In genomic region chrX:11438380-11438723, GRCh38 we compare ENCODE assay signal across 1 cellular context.
TF ChIP-seq lines count a peak whose summit lies in the region.

No MANE protein-coding gene starts in this region.

TF ChIP-seq in K562, 482 proteins besides CTCF, POLR2A, EP300 and RAD21 (continued from another document):
- no peak for TF ChIP-seq BRD4 (IDR thresholded peaks at IDR 0.05)
- no peak for TF ChIP-seq TRIM24 (IDR thresholded peaks at IDR 0.05)
- no peak for TF ChIP-seq ZNF561 (CRISPR knock-in tag; conservative IDR thresholded peaks at IDR 0.05)
- TF ChIP-seq CBFB (CRISPR knock-in tag; IDR thresholded peaks at IDR 0.05): no peak
- no peak for TF ChIP-seq HBP1 (CRISPR knock-in tag; IDR thresholded peaks at IDR 0.05)
- no peak for TF ChIP-seq ZNF277 (CRISPR knock-in tag; IDR thresholded peaks at IDR 0.05; ENCODE audit: borderline replicate concordance)
- TF ChIP-seq, protein P1, sequence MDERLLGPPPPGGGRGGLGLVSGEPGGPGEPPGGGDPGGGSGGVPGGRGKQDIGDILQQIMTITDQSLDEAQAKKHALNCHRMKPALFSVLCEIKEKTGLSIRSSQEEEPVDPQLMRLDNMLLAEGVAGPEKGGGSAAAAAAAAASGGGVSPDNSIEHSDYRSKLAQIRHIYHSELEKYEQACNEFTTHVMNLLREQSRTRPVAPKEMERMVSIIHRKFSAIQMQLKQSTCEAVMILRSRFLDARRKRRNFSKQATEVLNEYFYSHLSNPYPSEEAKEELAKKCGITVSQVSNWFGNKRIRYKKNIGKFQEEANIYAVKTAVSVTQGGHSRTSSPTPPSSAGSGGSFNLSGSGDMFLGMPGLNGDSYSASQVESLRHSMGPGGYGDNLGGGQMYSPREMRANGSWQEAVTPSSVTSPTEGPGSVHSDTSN (CRISPR knock-in tag; IDR thresholded peaks at IDR 0.05; ENCODE audit: low read depth): no peak
- TF ChIP-seq, protein P1 (tag; conservative IDR thresholded peaks at IDR 0.05; ENCODE audit: low read depth): no peak
- no peak for TF ChIP-seq HMG20B (CRISPR knock-in tag; IDR thresholded peaks at IDR 0.05)
- no peak for TF ChIP-seq ETV6 (IDR thresholded peaks at IDR 0.05; ENCODE audit: borderline replicate concordance in 1 of 2, low read depth in 2 of 2, low read length in 1 of 2)
- no peak for TF ChIP-seq ETV6 (CRISPR knock-in tag; IDR thresholded peaks at IDR 0.05; ENCODE audit: borderline replicate concordance)
- TF ChIP-seq SNRNP70 (optimal IDR thresholded peaks at IDR 0.05; ENCODE audit: low read depth, low read length): no peak
